In the genomic region with DNA sequence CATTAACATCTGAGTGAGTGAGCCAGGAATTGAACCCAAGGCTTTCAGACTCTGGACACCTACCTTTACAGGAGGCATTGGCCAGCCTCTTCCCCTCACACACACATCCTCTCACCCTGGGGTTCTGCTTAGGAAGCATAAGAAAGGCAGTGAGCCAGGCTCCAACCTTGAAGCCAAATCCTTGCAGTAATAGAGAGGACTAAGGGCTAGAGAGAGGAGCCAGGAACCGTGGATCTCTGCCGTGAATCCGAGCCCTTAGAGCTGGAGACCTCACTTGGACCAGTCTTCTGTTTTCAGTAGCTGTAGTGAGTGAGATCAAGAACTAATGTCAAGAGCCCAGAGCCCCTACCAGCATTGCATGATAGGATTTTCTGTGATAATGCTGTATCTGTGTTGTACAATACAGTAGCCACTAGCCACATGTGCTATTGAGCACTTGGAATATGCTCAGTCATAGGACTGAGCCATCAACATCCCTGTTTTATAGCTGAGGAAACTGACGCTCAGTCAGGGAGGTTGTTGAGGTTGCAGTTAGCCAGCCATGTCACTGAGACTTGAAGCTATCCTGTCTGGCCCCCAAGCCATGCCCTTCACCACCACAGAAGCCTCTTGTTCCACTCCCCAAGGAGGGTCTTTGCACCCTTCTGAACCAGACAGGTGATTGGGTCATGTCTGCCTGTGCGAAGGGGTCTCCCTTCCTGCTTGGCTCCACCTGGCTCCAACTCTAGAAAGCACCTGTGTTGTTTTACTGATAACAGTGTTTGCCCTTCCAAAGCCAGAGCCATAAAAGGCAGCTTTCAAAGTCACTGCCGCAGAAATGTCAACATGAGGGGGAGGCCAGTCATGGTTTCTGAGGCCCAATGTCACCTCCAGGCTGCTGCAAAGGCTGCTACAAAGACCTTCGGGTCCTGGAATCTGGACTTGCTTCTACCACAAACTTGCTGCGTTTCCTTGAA, we compare ENCODE assay signal across 1 cellular context.
A peak's percentile ranks its signal among the peaks of the same experiment; 100 is the strongest.
TF ChIP-seq lines count a peak whose summit lies in the region.

No MANE protein-coding gene starts in this region.

TF ChIP-seq in HepG2, 621 proteins besides CTCF, POLR2A, EP300 and RAD21 (continued from another document and continues in another):
- TF ChIP-seq, protein P1, sequence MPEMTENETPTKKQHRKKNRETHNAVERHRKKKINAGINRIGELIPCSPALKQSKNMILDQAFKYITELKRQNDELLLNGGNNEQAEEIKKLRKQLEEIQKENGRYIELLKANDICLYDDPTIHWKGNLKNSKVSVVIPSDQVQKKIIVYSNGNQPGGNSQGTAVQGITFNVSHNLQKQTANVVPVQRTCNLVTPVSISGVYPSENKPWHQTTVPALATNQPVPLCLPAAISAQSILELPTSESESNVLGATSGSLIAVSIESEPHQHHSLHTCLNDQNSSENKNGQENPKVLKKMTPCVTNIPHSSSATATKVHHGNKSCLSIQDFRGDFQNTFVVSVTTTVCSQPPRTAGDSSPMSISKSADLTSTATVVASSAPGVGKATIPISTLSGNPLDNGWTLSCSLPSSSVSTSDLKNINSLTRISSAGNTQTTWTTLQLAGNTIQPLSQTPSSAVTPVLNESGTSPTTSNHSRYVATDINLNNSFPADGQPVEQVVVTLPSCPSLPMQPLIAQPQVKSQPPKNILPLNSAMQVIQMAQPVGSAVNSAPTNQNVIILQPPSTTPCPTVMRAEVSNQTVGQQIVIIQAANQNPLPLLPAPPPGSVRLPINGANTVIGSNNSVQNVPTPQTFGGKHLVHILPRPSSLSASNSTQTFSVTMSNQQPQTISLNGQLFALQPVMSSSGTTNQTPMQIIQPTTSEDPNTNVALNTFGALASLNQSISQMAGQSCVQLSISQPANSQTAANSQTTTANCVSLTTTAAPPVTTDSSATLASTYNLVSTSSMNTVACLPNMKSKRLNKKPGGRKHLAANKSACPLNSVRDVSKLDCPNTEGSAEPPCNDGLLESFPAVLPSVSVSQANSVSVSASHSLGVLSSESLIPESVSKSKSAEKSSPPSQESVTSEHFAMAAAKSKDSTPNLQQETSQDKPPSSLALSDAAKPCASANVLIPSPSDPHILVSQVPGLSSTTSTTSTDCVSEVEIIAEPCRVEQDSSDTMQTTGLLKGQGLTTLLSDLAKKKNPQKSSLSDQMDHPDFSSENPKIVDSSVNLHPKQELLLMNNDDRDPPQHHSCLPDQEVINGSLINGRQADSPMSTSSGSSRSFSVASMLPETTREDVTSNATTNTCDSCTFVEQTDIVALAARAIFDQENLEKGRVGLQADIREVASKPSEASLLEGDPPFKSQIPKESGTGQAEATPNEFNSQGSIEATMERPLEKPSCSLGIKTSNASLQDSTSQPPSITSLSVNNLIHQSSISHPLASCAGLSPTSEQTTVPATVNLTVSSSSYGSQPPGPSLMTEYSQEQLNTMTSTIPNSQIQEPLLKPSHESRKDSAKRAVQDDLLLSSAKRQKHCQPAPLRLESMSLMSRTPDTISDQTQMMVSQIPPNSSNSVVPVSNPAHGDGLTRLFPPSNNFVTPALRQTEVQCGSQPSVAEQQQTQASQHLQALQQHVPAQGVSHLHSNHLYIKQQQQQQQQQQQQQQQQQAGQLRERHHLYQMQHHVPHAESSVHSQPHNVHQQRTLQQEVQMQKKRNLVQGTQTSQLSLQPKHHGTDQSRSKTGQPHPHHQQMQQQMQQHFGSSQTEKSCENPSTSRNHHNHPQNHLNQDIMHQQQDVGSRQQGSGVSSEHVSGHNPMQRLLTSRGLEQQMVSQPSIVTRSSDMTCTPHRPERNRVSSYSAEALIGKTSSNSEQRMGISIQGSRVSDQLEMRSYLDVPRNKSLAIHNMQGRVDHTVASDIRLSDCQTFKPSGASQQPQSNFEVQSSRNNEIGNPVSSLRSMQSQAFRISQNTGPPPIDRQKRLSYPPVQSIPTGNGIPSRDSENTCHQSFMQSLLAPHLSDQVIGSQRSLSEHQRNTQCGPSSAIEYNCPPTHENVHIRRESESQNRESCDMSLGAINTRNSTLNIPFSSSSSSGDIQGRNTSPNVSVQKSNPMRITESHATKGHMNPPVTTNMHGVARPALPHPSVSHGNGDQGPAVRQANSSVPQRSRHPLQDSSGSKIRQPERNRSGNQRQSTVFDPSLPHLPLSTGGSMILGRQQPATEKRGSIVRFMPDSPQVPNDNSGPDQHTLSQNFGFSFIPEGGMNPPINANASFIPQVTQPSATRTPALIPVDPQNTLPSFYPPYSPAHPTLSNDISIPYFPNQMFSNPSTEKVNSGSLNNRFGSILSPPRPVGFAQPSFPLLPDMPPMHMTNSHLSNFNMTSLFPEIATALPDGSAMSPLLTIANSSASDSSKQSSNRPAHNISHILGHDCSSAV (CRISPR knock-in tag; IDR thresholded peaks at IDR 0.05; ENCODE audit: borderline replicate concordance), result no peak
- no peak for TF ChIP-seq ZNF616 (CRISPR knock-in tag; IDR thresholded peaks at IDR 0.05; ENCODE audit: low read depth)
- TF ChIP-seq SRF (IDR thresholded peaks at IDR 0.05; ENCODE audit: low read depth, low read length), result peak; percentile 99
- peak; percentile 94 for TF ChIP-seq IRF2 (CRISPR knock-in tag; IDR thresholded peaks at IDR 0.05)
- TF ChIP-seq ZNF44 (CRISPR knock-in tag; IDR thresholded peaks at IDR 0.05), result no peak
- no peak for TF ChIP-seq STAT5B (CRISPR knock-in tag; IDR thresholded peaks at IDR 0.05)
- no peak for TF ChIP-seq ZIK1 (CRISPR knock-in tag; IDR thresholded peaks at IDR 0.05; ENCODE audit: borderline replicate concordance, low read depth)
- TF ChIP-seq ELF3 (CRISPR knock-in tag; IDR thresholded peaks at IDR 0.05), result peak; percentile 96
- no peak for TF ChIP-seq ADNP (CRISPR knock-in tag; IDR thresholded peaks at IDR 0.05)
- TF ChIP-seq, protein P2, sequence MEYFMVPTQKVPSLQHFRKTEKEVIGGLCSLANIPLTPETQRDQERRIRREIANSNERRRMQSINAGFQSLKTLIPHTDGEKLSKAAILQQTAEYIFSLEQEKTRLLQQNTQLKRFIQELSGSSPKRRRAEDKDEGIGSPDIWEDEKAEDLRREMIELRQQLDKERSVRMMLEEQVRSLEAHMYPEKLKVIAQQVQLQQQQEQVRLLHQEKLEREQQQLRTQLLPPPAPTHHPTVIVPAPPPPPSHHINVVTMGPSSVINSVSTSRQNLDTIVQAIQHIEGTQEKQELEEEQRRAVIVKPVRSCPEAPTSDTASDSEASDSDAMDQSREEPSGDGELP (IDR thresholded peaks at IDR 0.05; ENCODE audit: borderline replicate concordance, low read depth), result peak; percentile 97
- TF ChIP-seq RFXAP (CRISPR knock-in tag; IDR thresholded peaks at IDR 0.05; ENCODE audit: borderline replicate concordance), result peak; percentile 63; the same call in 1 of the 2 replicates
- peak; percentile 95 for TF ChIP-seq ZMAT3 (CRISPR knock-in tag; conservative IDR thresholded peaks at IDR 0.05)
- peak; percentile 100 for TF ChIP-seq RARA (CRISPR knock-in tag; IDR thresholded peaks at IDR 0.05)
- TF ChIP-seq ZNF230 (CRISPR knock-in tag; IDR thresholded peaks at IDR 0.05), result no peak
- TF ChIP-seq ZNF577 (CRISPR knock-in tag; IDR thresholded peaks at IDR 0.05; ENCODE audit: borderline replicate concordance, low read depth), result no peak
- TF ChIP-seq ZNF251 (CRISPR knock-in tag; IDR thresholded peaks at IDR 0.05), result no peak
- TF ChIP-seq, protein P3, sequence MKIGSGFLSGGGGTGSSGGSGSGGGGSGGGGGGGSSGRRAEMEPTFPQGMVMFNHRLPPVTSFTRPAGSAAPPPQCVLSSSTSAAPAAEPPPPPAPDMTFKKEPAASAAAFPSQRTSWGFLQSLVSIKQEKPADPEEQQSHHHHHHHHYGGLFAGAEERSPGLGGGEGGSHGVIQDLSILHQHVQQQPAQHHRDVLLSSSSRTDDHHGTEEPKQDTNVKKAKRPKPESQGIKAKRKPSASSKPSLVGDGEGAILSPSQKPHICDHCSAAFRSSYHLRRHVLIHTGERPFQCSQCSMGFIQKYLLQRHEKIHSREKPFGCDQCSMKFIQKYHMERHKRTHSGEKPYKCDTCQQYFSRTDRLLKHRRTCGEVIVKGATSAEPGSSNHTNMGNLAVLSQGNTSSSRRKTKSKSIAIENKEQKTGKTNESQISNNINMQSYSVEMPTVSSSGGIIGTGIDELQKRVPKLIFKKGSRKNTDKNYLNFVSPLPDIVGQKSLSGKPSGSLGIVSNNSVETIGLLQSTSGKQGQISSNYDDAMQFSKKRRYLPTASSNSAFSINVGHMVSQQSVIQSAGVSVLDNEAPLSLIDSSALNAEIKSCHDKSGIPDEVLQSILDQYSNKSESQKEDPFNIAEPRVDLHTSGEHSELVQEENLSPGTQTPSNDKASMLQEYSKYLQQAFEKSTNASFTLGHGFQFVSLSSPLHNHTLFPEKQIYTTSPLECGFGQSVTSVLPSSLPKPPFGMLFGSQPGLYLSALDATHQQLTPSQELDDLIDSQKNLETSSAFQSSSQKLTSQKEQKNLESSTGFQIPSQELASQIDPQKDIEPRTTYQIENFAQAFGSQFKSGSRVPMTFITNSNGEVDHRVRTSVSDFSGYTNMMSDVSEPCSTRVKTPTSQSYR (CRISPR knock-in tag; IDR thresholded peaks at IDR 0.05; ENCODE audit: borderline replicate concordance), result peak; percentile 98
- TF ChIP-seq HES4 (CRISPR knock-in tag; IDR thresholded peaks at IDR 0.05; ENCODE audit: borderline replicate concordance), result peak; percentile 58; the same call in 1 of the 2 replicates
- 0 out of 2 replicates have a peak, but pooled peaks have one; percentile 53 for TF ChIP-seq TSC22D2 (CRISPR knock-in tag; IDR thresholded peaks at IDR 0.05; ENCODE audit: borderline replicate concordance)
- no peak for TF ChIP-seq PAX8 (CRISPR knock-in tag; IDR thresholded peaks at IDR 0.05; ENCODE audit: borderline replicate concordance)
- TF ChIP-seq ZNF496 (CRISPR knock-in tag; IDR thresholded peaks at IDR 0.05; ENCODE audit: insufficient replicate concordance), result no peak
- TF ChIP-seq ATAD3A (CRISPR knock-in tag; IDR thresholded peaks at IDR 0.05), result no peak
- no peak for TF ChIP-seq NPAS2 (CRISPR knock-in tag; IDR thresholded peaks at IDR 0.05; ENCODE audit: borderline replicate concordance)
- TF ChIP-seq, protein P4, sequence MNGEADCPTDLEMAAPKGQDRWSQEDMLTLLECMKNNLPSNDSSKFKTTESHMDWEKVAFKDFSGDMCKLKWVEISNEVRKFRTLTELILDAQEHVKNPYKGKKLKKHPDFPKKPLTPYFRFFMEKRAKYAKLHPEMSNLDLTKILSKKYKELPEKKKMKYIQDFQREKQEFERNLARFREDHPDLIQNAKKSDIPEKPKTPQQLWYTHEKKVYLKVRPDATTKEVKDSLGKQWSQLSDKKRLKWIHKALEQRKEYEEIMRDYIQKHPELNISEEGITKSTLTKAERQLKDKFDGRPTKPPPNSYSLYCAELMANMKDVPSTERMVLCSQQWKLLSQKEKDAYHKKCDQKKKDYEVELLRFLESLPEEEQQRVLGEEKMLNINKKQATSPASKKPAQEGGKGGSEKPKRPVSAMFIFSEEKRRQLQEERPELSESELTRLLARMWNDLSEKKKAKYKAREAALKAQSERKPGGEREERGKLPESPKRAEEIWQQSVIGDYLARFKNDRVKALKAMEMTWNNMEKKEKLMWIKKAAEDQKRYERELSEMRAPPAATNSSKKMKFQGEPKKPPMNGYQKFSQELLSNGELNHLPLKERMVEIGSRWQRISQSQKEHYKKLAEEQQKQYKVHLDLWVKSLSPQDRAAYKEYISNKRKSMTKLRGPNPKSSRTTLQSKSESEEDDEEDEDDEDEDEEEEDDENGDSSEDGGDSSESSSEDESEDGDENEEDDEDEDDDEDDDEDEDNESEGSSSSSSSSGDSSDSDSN (CRISPR knock-in tag; IDR thresholded peaks at IDR 0.05), result peak; percentile 67; the same call in 1 of the 2 replicates
- TF ChIP-seq SP140L (CRISPR knock-in tag; IDR thresholded peaks at IDR 0.05; ENCODE audit: borderline replicate concordance), result peak; percentile 15; the same call in 1 of the 2 replicates
- peak; percentile 78; the same call in 1 of the 2 replicates for TF ChIP-seq ELF4 (CRISPR knock-in tag; IDR thresholded peaks at IDR 0.05; ENCODE audit: borderline replicate concordance)
- peak; percentile 91 for TF ChIP-seq KDM3A (CRISPR knock-in tag; IDR thresholded peaks at IDR 0.05; ENCODE audit: low read depth)
- TF ChIP-seq TEAD3 (CRISPR knock-in tag; optimal IDR thresholded peaks at IDR 0.05; ENCODE audit: borderline replicate concordance), result peak; percentile 95
- TF ChIP-seq, protein P5, sequence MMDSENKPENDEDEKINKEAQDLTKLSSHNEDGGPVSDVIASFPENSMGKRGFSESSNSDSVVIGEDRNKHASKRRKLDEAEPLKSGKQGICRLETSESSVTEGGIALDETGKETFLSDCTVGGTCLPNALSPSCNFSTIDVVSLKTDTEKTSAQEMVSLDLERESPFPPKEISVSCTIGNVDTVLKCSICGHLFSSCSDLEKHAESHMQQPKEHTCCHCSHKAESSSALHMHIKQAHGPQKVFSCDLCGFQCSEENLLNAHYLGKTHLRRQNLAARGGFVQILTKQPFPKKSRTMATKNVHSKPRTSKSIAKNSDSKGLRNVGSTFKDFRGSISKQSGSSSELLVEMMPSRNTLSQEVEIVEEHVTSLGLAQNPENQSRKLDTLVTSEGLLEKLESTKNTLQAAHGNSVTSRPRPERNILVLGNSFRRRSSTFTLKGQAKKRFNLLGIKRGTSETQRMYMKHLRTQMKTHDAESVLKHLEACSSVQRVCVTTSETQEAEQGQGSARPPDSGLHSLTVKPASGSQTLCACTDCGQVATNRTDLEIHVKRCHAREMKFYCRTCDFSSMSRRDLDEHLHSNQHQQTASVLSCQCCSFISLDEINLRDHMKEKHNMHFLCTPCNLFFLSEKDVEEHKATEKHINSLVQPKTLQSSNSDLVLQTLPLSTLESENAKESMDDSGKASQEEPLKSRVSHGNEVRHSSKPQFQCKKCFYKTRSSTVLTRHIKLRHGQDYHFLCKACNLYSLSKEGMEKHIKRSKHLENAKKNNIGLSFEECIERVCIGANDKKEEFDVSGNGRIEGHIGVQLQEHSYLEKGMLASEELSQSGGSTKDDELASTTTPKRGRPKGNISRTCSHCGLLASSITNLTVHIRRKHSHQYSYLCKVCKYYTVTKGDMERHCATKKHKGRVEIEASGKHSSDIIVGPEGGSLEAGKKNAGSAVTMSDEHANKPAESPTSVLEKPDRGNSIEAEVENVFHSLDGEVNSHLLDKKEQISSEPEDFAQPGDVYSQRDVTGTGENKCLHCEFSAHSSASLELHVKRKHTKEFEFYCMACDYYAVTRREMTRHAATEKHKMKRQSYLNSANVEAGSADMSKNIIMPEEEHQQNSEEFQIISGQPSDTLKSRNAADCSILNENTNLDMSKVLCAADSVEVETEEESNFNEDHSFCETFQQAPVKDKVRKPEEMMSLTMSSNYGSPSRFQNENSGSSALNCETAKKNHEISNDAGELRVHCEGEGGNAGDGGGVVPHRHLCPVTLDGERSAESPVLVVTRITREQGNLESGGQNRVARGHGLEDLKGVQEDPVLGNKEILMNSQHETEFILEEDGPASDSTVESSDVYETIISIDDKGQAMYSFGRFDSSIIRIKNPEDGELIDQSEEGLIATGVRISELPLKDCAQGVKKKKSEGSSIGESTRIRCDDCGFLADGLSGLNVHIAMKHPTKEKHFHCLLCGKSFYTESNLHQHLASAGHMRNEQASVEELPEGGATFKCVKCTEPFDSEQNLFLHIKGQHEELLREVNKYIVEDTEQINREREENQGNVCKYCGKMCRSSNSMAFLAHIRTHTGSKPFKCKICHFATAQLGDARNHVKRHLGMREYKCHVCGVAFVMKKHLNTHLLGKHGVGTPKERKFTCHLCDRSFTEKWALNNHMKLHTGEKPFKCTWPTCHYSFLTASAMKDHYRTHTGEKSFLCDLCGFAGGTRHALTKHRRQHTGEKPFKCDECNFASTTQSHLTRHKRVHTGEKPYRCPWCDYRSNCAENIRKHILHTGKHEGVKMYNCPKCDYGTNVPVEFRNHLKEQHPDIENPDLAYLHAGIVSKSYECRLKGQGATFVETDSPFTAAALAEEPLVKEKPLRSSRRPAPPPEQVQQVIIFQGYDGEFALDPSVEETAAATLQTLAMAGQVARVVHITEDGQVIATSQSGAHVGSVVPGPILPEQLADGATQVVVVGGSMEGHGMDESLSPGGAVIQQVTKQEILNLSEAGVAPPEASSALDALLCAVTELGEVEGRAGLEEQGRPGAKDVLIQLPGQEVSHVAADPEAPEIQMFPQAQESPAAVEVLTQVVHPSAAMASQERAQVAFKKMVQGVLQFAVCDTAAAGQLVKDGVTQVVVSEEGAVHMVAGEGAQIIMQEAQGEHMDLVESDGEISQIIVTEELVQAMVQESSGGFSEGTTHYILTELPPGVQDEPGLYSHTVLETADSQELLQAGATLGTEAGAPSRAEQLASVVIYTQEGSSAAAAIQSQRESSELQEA (CRISPR knock-in tag; IDR thresholded peaks at IDR 0.05; ENCODE audit: not compliant biosample characterization), result no peak
